In genomic region chrX:39640866-39641265, GRCh38 we compare ENCODE assay signal across 14 cellular contexts.
DNase-seq lines count a peak whose midpoint lies in the region; ATAC-seq and TF ChIP-seq lines count a peak whose summit lies in the region.
"Had no signal": no experiment of that assay in that cellular context is flagged by ENCODE, and none has a peak within 500 bp of the region (broad histone marks: within the 10 kb centered on the region; RNA-seq: fewer than 3 reads in every experiment).

No MANE protein-coding gene starts in this region.

- H3K4me1 Mint-ChIP-seq in activated CD4-positive, alpha-beta T cell treated with anti-CD3 and anti-CD28 coated beads, Interleukin-2, amount 10 ng/mL, durations not matched to agents 24 days and 14 days = peaks cover 13% of the 10 kb centered on the region
- H3K4me1 Mint-ChIP-seq in nephron = peaks cover 44% of the 10 kb centered on the region
- no peaks in the 10 kb centered on the region for H3K4me1 Mint-ChIP-seq in stimulated activated effector memory CD8-positive, alpha-beta T cell treated with anti-CD3 and anti-CD28 coated beads, Interleukin-12 subunit alpha, Interleukin-12 subunit beta, amount 100 ng/mL, for 72 hours

- TF ChIP-seq CTCF in nephron (IDR thresholded peaks at IDR 0.05; ENCODE audit: unreplicated experiment in 3 of 3) (no peak), PC-9 (conservative IDR thresholded peaks at IDR 0.05) (no peak)

- intact Hi-C loops in activated CD4-positive, alpha-beta T cell treated with anti-CD3 and anti-CD28 coated beads, Interleukin-2, amount 10 ng/mL, durations not matched to agents 24 days and 14 days (cut with micrococcal nuclease) = no loop called here
- intact Hi-C loops in PC-9 (cut with micrococcal nuclease; ENCODE audit: unreplicated experiment) = no loop called here

- no peaks in the 10 kb centered on the region for H3K27me3 Mint-ChIP-seq in activated CD4-positive, alpha-beta T cell treated with anti-CD3 and anti-CD28 coated beads, Interleukin-2, amount 10 ng/mL, durations not matched to agents 24 days and 14 days
- H3K27me3 Mint-ChIP-seq in nephron (ENCODE audit: low read depth) = no peaks in the 10 kb centered on the region
- H3K27me3 Mint-ChIP-seq: CD4-positive, CD25-positive, alpha-beta regulatory T cell had no signal

- ATAC-seq in stimulated activated effector memory CD8-positive, alpha-beta T cell treated with anti-CD3 and anti-CD28 coated beads, Interleukin-12 subunit alpha, Interleukin-12 subunit beta, amount 100 ng/mL, for 72 hours = no peak
- no peak for ATAC-seq in HG03196 (IDR thresholded peaks at IDR 0.05; ENCODE audit: unreplicated experiment)
- ATAC-seq: GM12878, HCT116, HepG2 had no signal

- H3K4me3 Mint-ChIP-seq in activated CD4-positive, alpha-beta T cell treated with anti-CD3 and anti-CD28 coated beads, Interleukin-2, amount 10 ng/mL, durations not matched to agents 24 days and 14 days = no peak overlapping the region
- no peak overlapping the region for H3K4me3 Mint-ChIP-seq in nephron
- no peak overlapping the region for H3K4me3 Mint-ChIP-seq in stimulated activated effector memory CD8-positive, alpha-beta T cell treated with anti-CD3 and anti-CD28 coated beads, Interleukin-12 subunit alpha, Interleukin-12 subunit beta, amount 100 ng/mL, for 72 hours

- H3K27ac ChIP-seq in BLaER1 = peak overlapping the region; percentile 52; the same call in 1 of the 2 replicates
- H3K27ac ChIP-seq in PC-9 = no peak overlapping the region
- H3K27ac ChIP-seq: 22Rv1 had no signal

- H3K4me1 ChIP-seq in BLaER1 (peaks cover 55% of the 10 kb centered on the region), PC-9 (replicated peaks; ENCODE audit: insufficient read depth) (no peaks in the 10 kb centered on the region)

- H3K4me2 ChIP-seq in BLaER1 = peak overlapping the region; percentile 79
- H3K4me2 ChIP-seq in PC-9 = no peak overlapping the region

- no peaks in the 10 kb centered on the region for H3K79me2 ChIP-seq in PC-9 (ENCODE audit: low read depth)

- no peak for DNase-seq in activated CD4-positive, alpha-beta T cell treated with anti-CD3 and anti-CD28 coated beads, Interleukin-2, amount 10 ng/mL, durations not matched to agents 24 days and 14 days
- DNase-seq in activated CD4-positive, alpha-beta T cell treated with anti-CD3 and anti-CD28 coated beads, Interleukin-2, amount 50 U/mL, for 4 hours = no peak
- DNase-seq in RPMI8226 (peak; percentile 6), PC-9 (no peak)
- DNase-seq in stimulated activated effector memory CD8-positive, alpha-beta T cell treated with anti-CD3 and anti-CD28 coated beads, Interleukin-12 subunit alpha, Interleukin-12 subunit beta, amount 100 ng/mL, for 72 hours (ENCODE audit: low spot score in 2 of 2) = no peak
- DNase-seq: CD4-positive, CD25-positive, alpha-beta regulatory T cell; DMS 273 treated with DMSO at 0.1 percent for 48 hours had no signal

- H3K9me3 ChIP-seq in BLaER1 (peaks cover 7% of the 10 kb centered on the region), PC-9 (ENCODE audit: insufficient read depth, low read depth) (no peaks in the 10 kb centered on the region)

- CTCF ChIA-PET in PC-9 (lab: Charles Lee) = no interaction called here

- H3K9ac ChIP-seq in BLaER1 = peak overlapping the region; percentile 22; the same call in 1 of the 2 replicates

- H3K36me3 ChIP-seq in BLaER1 (no peaks in the 10 kb centered on the region), PC-9 (ENCODE audit: low read depth) (no peaks in the 10 kb centered on the region)

- no peaks in the 10 kb centered on the region for H3K36me3 Mint-ChIP-seq in activated CD4-positive, alpha-beta T cell treated with anti-CD3 and anti-CD28 coated beads, Interleukin-2, amount 10 ng/mL, durations not matched to agents 24 days and 14 days (ENCODE audit: low read depth)
- no peaks in the 10 kb centered on the region for H3K36me3 Mint-ChIP-seq in nephron (ENCODE audit: low read depth)
- H3K36me3 Mint-ChIP-seq in stimulated activated effector memory CD8-positive, alpha-beta T cell treated with anti-CD3 and anti-CD28 coated beads, Interleukin-12 subunit alpha, Interleukin-12 subunit beta, amount 100 ng/mL, for 72 hours = no peaks in the 10 kb centered on the region
- H3K36me3 Mint-ChIP-seq: CD4-positive, CD25-positive, alpha-beta regulatory T cell had no signal

- no TSS peak for BruUV-seq in PC-9 (replicated peaks; lab: Mats Ljungman, UMichigan)

- peak overlapping the region; percentile 36 for H3K27ac Mint-ChIP-seq in activated CD4-positive, alpha-beta T cell treated with anti-CD3 and anti-CD28 coated beads, Interleukin-2, amount 10 ng/mL, durations not matched to agents 24 days and 14 days
- H3K27ac Mint-ChIP-seq in nephron = peak overlapping the region in 2 of 3 experiments; percentile 1 to 82
- no peak overlapping the region for H3K27ac Mint-ChIP-seq in stimulated activated effector memory CD8-positive, alpha-beta T cell treated with anti-CD3 and anti-CD28 coated beads, Interleukin-12 subunit alpha, Interleukin-12 subunit beta, amount 100 ng/mL, for 72 hours
- H3K27ac Mint-ChIP-seq: CD4-positive, CD25-positive, alpha-beta regulatory T cell had no signal

- no peaks in the 10 kb centered on the region for H3F3A ChIP-seq in PC-9 (ENCODE audit: insufficient read depth, low read depth)

- no peaks in the 10 kb centered on the region for H4K20me1 ChIP-seq in BLaER1
- no peaks in the 10 kb centered on the region for H4K20me1 ChIP-seq in PC-9 (ENCODE audit: insufficient read depth)

- no peaks in the 10 kb centered on the region for H3K27me3 ChIP-seq in BLaER1
- H3K27me3 ChIP-seq in PC-9 (ENCODE audit: insufficient read depth, low read depth) = no peaks in the 10 kb centered on the region

- POLR2A ChIA-PET in PC-9 (lab: Charles Lee; ENCODE audit: unreplicated experiment) = no interaction called here

- no peaks in the 10 kb centered on the region for H3K9me3 Mint-ChIP-seq in activated CD4-positive, alpha-beta T cell treated with anti-CD3 and anti-CD28 coated beads, Interleukin-2, amount 10 ng/mL, durations not matched to agents 24 days and 14 days
- peaks cover 9% of the 10 kb centered on the region for H3K9me3 Mint-ChIP-seq in nephron
- H3K9me3 Mint-ChIP-seq in stimulated activated effector memory CD8-positive, alpha-beta T cell treated with anti-CD3 and anti-CD28 coated beads, Interleukin-12 subunit alpha, Interleukin-12 subunit beta, amount 100 ng/mL, for 72 hours = no peaks in the 10 kb centered on the region

- H3K4me3 ChIP-seq in BLaER1 = no peak overlapping the region
- H3K4me3 ChIP-seq in PC-9 = no peak overlapping the region
- H3K4me3 ChIP-seq: GM12878 had no signal

- no peaks in the 10 kb centered on the region for H3K9me2 ChIP-seq in PC-9 (ENCODE audit: insufficient read depth)

- H2AFZ ChIP-seq in PC-9 = no peak overlapping the region
